1 cellular context compared by ENCODE assay signal in the genomic region with DNA sequence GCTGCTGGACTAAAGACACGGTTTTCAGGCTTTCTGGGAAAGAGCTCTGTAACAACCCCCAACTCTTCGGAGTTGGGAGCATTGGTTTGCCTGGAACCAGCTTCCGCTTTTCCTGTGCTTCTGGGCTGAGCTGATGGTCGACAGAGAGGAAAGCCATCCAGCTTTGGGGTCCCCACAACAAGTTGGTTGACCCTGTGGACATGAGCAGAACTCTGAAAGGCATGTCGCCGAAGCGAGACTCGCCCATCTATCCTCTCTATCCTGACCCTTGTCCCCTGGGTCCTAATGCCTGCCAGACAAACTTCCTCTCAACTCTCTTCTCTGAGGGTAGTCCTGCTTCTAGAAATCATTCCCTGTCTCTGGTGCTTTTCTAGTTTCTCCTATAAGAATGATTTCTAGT.
TF ChIP-seq lines count a peak whose summit lies in the region.

No MANE protein-coding gene starts in this region.

TF ChIP-seq in endothelial cell of umbilical vein, 7 proteins besides CTCF, POLR2A, EP300 and RAD21:
- TF ChIP-seq JUN (IDR thresholded peaks at IDR 0.05; ENCODE audit: borderline replicate concordance, insufficient read depth, insufficient read length, low read depth): no peak
- TF ChIP-seq MAX (IDR thresholded peaks at IDR 0.05; ENCODE audit: insufficient read depth, insufficient read length): no peak
